ENCODE assay signal across 8 cellular contexts in genomic region chr7:10939911-10940747, GRCh38. TPM values are rescaled to one million over a fixed set of nuclear protein-coding genes. Genes with fewer than 3 reads are reported as not detected.
DNase-seq lines count a peak whose midpoint lies in the region; ATAC-seq and TF ChIP-seq lines count a peak whose summit lies in the region.

No MANE protein-coding gene starts in this region.

- no peaks in the 10 kb centered on the region for H3K9me3 Mint-ChIP-seq in activated CD4-positive, alpha-beta T cell treated with anti-CD3 and anti-CD28 coated beads, Interleukin-2, amount 10 ng/mL, durations not matched to agents 24 days and 14 days

- DNase-seq in C1 segment of cervical spinal cord (lab: John Stamatoyannopoulos, UW) (peak; percentile 19 to 96 (median 93)), NCI-H524 treated with DMSO at 0.1 percent for 48 hours (lab: John Stamatoyannopoulos, UW) (peak; percentile 46), dedifferentiated amniotic fluid mesenchymal stem cell (ENCODE audit: extremely low spot score) (peak; percentile 93), left lung (peak; percentile 90 to 96)
- DNase-seq in activated CD4-positive, alpha-beta T cell treated with anti-CD3 and anti-CD28 coated beads, Interleukin-2, amount 10 ng/mL, durations not matched to agents 24 days and 14 days: peak; percentile 96
- DNase-seq in stimulated activated CD4-positive, alpha-beta T cell treated with anti-CD3 and anti-CD28 coated beads, Interleukin-2, amount 100 ng/mL, for 4 hours (ENCODE audit: low read depth): peak; percentile 80

- intact Hi-C loops in activated CD4-positive, alpha-beta T cell treated with anti-CD3 and anti-CD28 coated beads, Interleukin-2, amount 10 ng/mL, durations not matched to agents 24 days and 14 days (cut with micrococcal nuclease): loop anchor here (1.0 to 10.0 kb wide), 3 partner anchors 33 to 272 kb away; partner anchors contain the start of gene PHF14
- intact Hi-C loops in left lung (cut with DNase I): no loop called here

- peak overlapping the region; percentile 92 to 94 for H3K27ac ChIP-seq in left lung

- H3K4me1 Mint-ChIP-seq in activated CD4-positive, alpha-beta T cell treated with anti-CD3 and anti-CD28 coated beads, Interleukin-2, amount 10 ng/mL, durations not matched to agents 24 days and 14 days: peaks cover 12% of the 10 kb centered on the region

- peaks cover 23% of the 10 kb centered on the region for H3K36me3 Mint-ChIP-seq in activated CD4-positive, alpha-beta T cell treated with anti-CD3 and anti-CD28 coated beads, Interleukin-2, amount 10 ng/mL, durations not matched to agents 24 days and 14 days (ENCODE audit: low read depth)

- no peak overlapping the region for H3K27ac Mint-ChIP-seq in activated CD4-positive, alpha-beta T cell treated with anti-CD3 and anti-CD28 coated beads, Interleukin-2, amount 10 ng/mL, durations not matched to agents 24 days and 14 days

- H3K27me3 Mint-ChIP-seq in activated CD4-positive, alpha-beta T cell treated with anti-CD3 and anti-CD28 coated beads, Interleukin-2, amount 10 ng/mL, durations not matched to agents 24 days and 14 days: no peaks in the 10 kb centered on the region

- peak overlapping the region; percentile 71 to 76 for H3K4me3 ChIP-seq in left lung

- TF ChIP-seq CTCF in left lung (IDR thresholded peaks at IDR 0.05): no peak

- peaks cover 0 to 25% of the 10 kb centered on the region in 2 donors for H3K36me3 ChIP-seq in left lung

- ATAC-seq in GM19328 (IDR thresholded peaks at IDR 0.05; ENCODE audit: unreplicated experiment) (peak; percentile 89), HG03460 (IDR thresholded peaks at IDR 0.05; ENCODE audit: unreplicated experiment) (peak; percentile 88), left lung (peak; percentile 99)

- no peaks in the 10 kb centered on the region for H3K9me3 ChIP-seq in left lung

- H3K27me3 ChIP-seq in left lung: no peaks in the 10 kb centered on the region

- no peak overlapping the region for H3K4me3 Mint-ChIP-seq in activated CD4-positive, alpha-beta T cell treated with anti-CD3 and anti-CD28 coated beads, Interleukin-2, amount 10 ng/mL, durations not matched to agents 24 days and 14 days

- peaks cover 23 to 28% of the 10 kb centered on the region in 2 donors for H3K4me1 ChIP-seq in left lung

RNA-seq across cellular contexts. Expression of gene PHF14, which starts 33.5 kb away (rescaled TPM):
- 36.7 and 42.7 TPM in 2 replicates for total RNA-seq in activated CD4-positive, alpha-beta T cell treated with anti-CD3 and anti-CD28 coated beads, Interleukin-2, amount 10 ng/mL, durations not matched to agents 24 days and 14 days
- 10 to 100 TPM; 27.5 to 30.2 TPM for total RNA-seq in left lung

Comparison
In these comparisons a context has a peak if more than half of its experiments do, and no peak if none do; other contexts are left out.
1. Peak in every context shown above with its lines: DNase-seq, ATAC-seq, H3K4me3 ChIP-seq and H3K27ac ChIP-seq.
2. DNase-seq: peak in every context shown above with its lines; median percentile 96 in activated CD4-positive, alpha-beta T cell treated with anti-CD3 and anti-CD28 coated beads, Interleukin-2, amount 10 ng/mL, durations not matched to agents 24 days and 14 days; 93 in C1 segment of cervical spinal cord; 93 in dedifferentiated amniotic fluid mesenchymal stem cell; 93 in left lung; 80 in stimulated activated CD4-positive, alpha-beta T cell treated with anti-CD3 and anti-CD28 coated beads, Interleukin-2, amount 100 ng/mL, for 4 hours; 46 in NCI-H524 treated with DMSO at 0.1 percent for 48 hours.